Comparison of ENCODE assay signal across 8 cellular contexts in genomic region chr10:12041766-12042408, GRCh38. TPM values are rescaled to one million over a fixed set of nuclear protein-coding genes. Genes with fewer than 3 reads are reported as not detected.
DNase-seq lines count a peak whose midpoint lies in the region; ATAC-seq and TF ChIP-seq lines count a peak whose summit lies in the region.

No MANE protein-coding gene starts in this region.

- peak overlapping the region; percentile 88 for H3K4me3 ChIP-seq in iPS-18c (ENCODE audit: insufficient read depth, low read depth, low read length)
- H3K4me3 ChIP-seq in skin epidermis, result peak overlapping the region; percentile 76 to 100 (median 90)

- H3K36me3 Mint-ChIP-seq in activated naive CD8-positive, alpha-beta T cell treated with anti-CD3 and anti-CD28 coated beads, Interleukin-2, amount 50 U/mL, for 24 hours (ENCODE audit: low read depth), result peaks cover 15% of the 10 kb centered on the region

- in situ Hi-C loops in ACHN (cut with HindIII; ENCODE audit: low pct_ligation_motif_present, low pct_unique_long_range_greater_than_20kb, low sequenced_read_pairs), result no loop called here
- in situ Hi-C loops in GM13977 (cut with MboI; ENCODE audit: low pct_unique_long_range_greater_than_20kb, low sequenced_read_pairs, unreplicated experiment), result no loop called here

- no peaks in the 10 kb centered on the region for H3K9me3 ChIP-seq in iPS-18c (ENCODE audit: control insufficient read depth, insufficient read depth, low read length)

- ATAC-seq in activated naive CD8-positive, alpha-beta T cell treated with anti-CD3 and anti-CD28 coated beads, Interleukin-2, amount 50 U/mL, for 24 hours, result peak; percentile 39
- no peak for ATAC-seq in esophagus mucosa
- ATAC-seq in HG03565 (IDR thresholded peaks at IDR 0.05; ENCODE audit: unreplicated experiment), result no peak

- peak overlapping the region; percentile 93 to 100 (median 99) for H3K27ac ChIP-seq in skin epidermis

- H3K4me1 Mint-ChIP-seq in activated naive CD8-positive, alpha-beta T cell treated with anti-CD3 and anti-CD28 coated beads, Interleukin-2, amount 50 U/mL, for 24 hours, result peaks cover 48% of the 10 kb centered on the region

- H3K9me3 Mint-ChIP-seq in activated naive CD8-positive, alpha-beta T cell treated with anti-CD3 and anti-CD28 coated beads, Interleukin-2, amount 50 U/mL, for 24 hours, result peaks cover 5% of the 10 kb centered on the region

- H3K27ac Mint-ChIP-seq in activated naive CD8-positive, alpha-beta T cell treated with anti-CD3 and anti-CD28 coated beads, Interleukin-2, amount 50 U/mL, for 24 hours, result peak overlapping the region; percentile 100

- H3K4me3 Mint-ChIP-seq in activated naive CD8-positive, alpha-beta T cell treated with anti-CD3 and anti-CD28 coated beads, Interleukin-2, amount 50 U/mL, for 24 hours, result peak overlapping the region; percentile 98

- DNase-seq in ACHN (peak; percentile 33), GM13977 (ENCODE audit: low spot score) (peak; percentile 40), NOMO-1 (lab: John Stamatoyannopoulos, UW; ENCODE audit: unreplicated experiment in 2 of 2) (peak; percentile 6 to 45)
- peak; percentile 41 for DNase-seq in activated naive CD8-positive, alpha-beta T cell treated with anti-CD3 and anti-CD28 coated beads, Interleukin-2, amount 50 U/mL, for 24 hours

- no peak for TF ChIP-seq CTCF in GM13977 (IDR thresholded peaks at IDR 0.05; ENCODE audit: extremely low read depth, insufficient read depth, missing control alignments)

- peaks cover 5% of the 10 kb centered on the region for H3K27me3 Mint-ChIP-seq in activated naive CD8-positive, alpha-beta T cell treated with anti-CD3 and anti-CD28 coated beads, Interleukin-2, amount 50 U/mL, for 24 hours

RNA-seq across cellular contexts. Expression of gene UPF2, which starts 0.7 kb away (rescaled TPM):
- total RNA-seq in esophagus mucosa, result 10.0 TPM

RNA-seq across cellular contexts. Expression of gene DHTKD1, which starts 26.9 kb away (rescaled TPM):
- 21.7 TPM for total RNA-seq in esophagus mucosa
